In genomic region chr20:1934162-1934561, GRCh38 we compare ENCODE assay signal across 14 cellular contexts. TPM values are rescaled to one million over a fixed set of nuclear protein-coding genes. Genes with fewer than 3 reads are reported as not detected.
A peak's percentile ranks its signal among the peaks of the same experiment; 100 is the strongest.
DNase-seq lines count a peak whose midpoint lies in the region; ATAC-seq, FAIRE-seq and TF ChIP-seq lines count a peak whose summit lies in the region.
"Had no signal": no experiment of that assay in that cellular context is flagged by ENCODE, and none has a peak within 500 bp of the region (broad histone marks: within the 10 kb centered on the region; RNA-seq: fewer than 3 reads in every experiment).

No MANE protein-coding gene starts in this region.

- no peak for FAIRE-seq in K562 (lab: Jason Lieb, UNC)

- CTCF ChIA-PET in K562 (lab: Yijun Ruan, JAX; ENCODE audit: low intra/inter-chr PET ratio) = no interaction called here

- 0% methylated on average over 1 of the region's 1 CpG for WGBS in K562 (ENCODE audit: insufficient coverage, low coverage, missing lambda C conversion rate)

- H3K4me1 ChIP-seq in K562 (replicated peaks in 1 of 2; ENCODE audit: control insufficient read depth in 2 of 2, insufficient read depth in 2 of 2, low read length in 2 of 2) (no peaks in the 10 kb centered on the region), left ventricle myocardium inferior (peaks cover 48% of the 10 kb centered on the region), subcutaneous abdominal adipose tissue (ENCODE audit: control insufficient read depth in 5 of 5, insufficient read depth in 5 of 5, low read length in 5 of 5) (peaks cover 5 to 44% (median 22%) of the 10 kb centered on the region in 5 donors)

- H3K9me3 ChIP-seq in K562 (replicated peaks; ENCODE audit: control insufficient read depth, insufficient read depth, low read depth, low read length) = no peaks in the 10 kb centered on the region
- H3K9me3 ChIP-seq in left ventricle myocardium inferior (replicated peaks) = peaks cover 6% of the 10 kb centered on the region
- H3K9me3 ChIP-seq in subcutaneous abdominal adipose tissue (ENCODE audit: control insufficient read depth in 5 of 5, low read length in 5 of 5) = no peaks in the 10 kb centered on the region

- H3K27me3 Mint-ChIP-seq in HFFc6 (ENCODE audit: insufficient read depth) = no peaks in the 10 kb centered on the region

- H3K9me1 ChIP-seq in K562 (ENCODE audit: control insufficient read depth, insufficient read depth, low read length) = no peaks in the 10 kb centered on the region

- TF ChIP-seq CTCF in HFFc6 (IDR thresholded peaks at IDR 0.05) (no peak), K562 (IDR thresholded peaks at IDR 0.05 in 2 of 3, conservative IDR thresholded peaks at IDR 0.05 in 1 of 3; ENCODE audit: insufficient read depth in 2 of 3, low read depth in 1 of 3, low read length in 3 of 3) (no peak), left ventricle myocardium inferior (IDR thresholded peaks at IDR 0.05; ENCODE audit: borderline replicate concordance) (no peak)

- TF ChIP-seq POLR2A in K562 (conservative IDR thresholded peaks at IDR 0.05) = no peak

- intact Hi-C loops in K562 (cut with micrococcal nuclease) = no loop called here
- intact Hi-C loops in left ventricle myocardium inferior (cut with micrococcal nuclease) = no loop called here

- peak overlapping the region; percentile 53 for H3K27ac Mint-ChIP-seq in HFFc6
- H3K27ac Mint-ChIP-seq: activated naive CD4-positive, alpha-beta T cell treated with anti-CD3 and anti-CD28 coated beads, Interleukin-2, amount 50 U/mL, for 24 hours; naive thymus-derived CD8-positive, alpha-beta T cell had no signal

- in situ Hi-C loops in K562 (cut with MboI) = no loop called here

- H3K36me3 Mint-ChIP-seq in HFFc6 (ENCODE audit: low read depth) = peaks cover 24% of the 10 kb centered on the region
- H3K36me3 Mint-ChIP-seq: activated naive CD4-positive, alpha-beta T cell treated with anti-CD3 and anti-CD28 coated beads, Interleukin-2, amount 50 U/mL, for 24 hours had no signal

- H3K27me3 ChIP-seq in K562 (ENCODE audit: control insufficient read depth in 2 of 2, insufficient read depth in 2 of 2, low read length in 2 of 2) = peaks cover 0 to 44% of the 10 kb centered on the region in 2 experiments; a peak in 3 of 5 replicates
- no peaks in the 10 kb centered on the region for H3K27me3 ChIP-seq in left ventricle myocardium inferior (ENCODE audit: low read depth)
- H3K27me3 ChIP-seq in subcutaneous abdominal adipose tissue (ENCODE audit: control insufficient read depth in 5 of 5, insufficient read depth in 4 of 5, low read length in 5 of 5) = no peaks in the 10 kb centered on the region

- TF ChIP-seq EP300 in K562 (IDR thresholded peaks at IDR 0.05; ENCODE audit: low read length) = no peak

- H3K27ac ChIP-seq in K562 (ENCODE audit: extremely low read depth, low read depth, low read length) (no peak overlapping the region), left ventricle myocardium inferior (replicated peaks) (peak overlapping the region; percentile 78), subcutaneous abdominal adipose tissue (ENCODE audit: low read depth, low read length) (peak overlapping the region; percentile 67)

- ATAC-seq in K562 (no peak), HG02970 (IDR thresholded peaks at IDR 0.05; ENCODE audit: low FRiP score, unreplicated experiment) (no peak), HG02678 (IDR thresholded peaks at IDR 0.05; ENCODE audit: unreplicated experiment) (no peak)
- ATAC-seq: naive thymus-derived CD8-positive, alpha-beta T cell had no signal

- H3K4me3 Mint-ChIP-seq in HFFc6 = peak overlapping the region; percentile 32; the same call in 1 of the 2 replicates
- H3K4me3 Mint-ChIP-seq: activated naive CD4-positive, alpha-beta T cell treated with anti-CD3 and anti-CD28 coated beads, Interleukin-2, amount 50 U/mL, for 24 hours; naive thymus-derived CD8-positive, alpha-beta T cell had no signal

- no peaks in the 10 kb centered on the region for H3K79me2 ChIP-seq in K562 (ENCODE audit: control insufficient read depth, insufficient read depth, low read length)

- no peak overlapping the region for H3K4me2 ChIP-seq in K562 (ENCODE audit: insufficient read depth, low read length)

- H3K4me3 ChIP-seq in K562 (no peak overlapping the region), left ventricle myocardium inferior (no peak overlapping the region), subcutaneous abdominal adipose tissue (ENCODE audit: low read depth in 1 of 5, low read length in 5 of 5) (no peak overlapping the region)

- no peaks in the 10 kb centered on the region for H3K9me3 Mint-ChIP-seq in HFFc6
- H3K9me3 Mint-ChIP-seq: activated naive CD4-positive, alpha-beta T cell treated with anti-CD3 and anti-CD28 coated beads, Interleukin-2, amount 50 U/mL, for 24 hours; naive thymus-derived CD8-positive, alpha-beta T cell had no signal

- H2AFZ ChIP-seq in K562 (ENCODE audit: low read depth, low read length) = no peak overlapping the region

- H3K9ac ChIP-seq in K562 (ENCODE audit: insufficient read depth in 1 of 2, low read depth in 2 of 2, low read length in 2 of 2) (no peak overlapping the region), subcutaneous abdominal adipose tissue (ENCODE audit: low read length in 5 of 5) (peak overlapping the region in 2 of 5 donors; percentile 5 to 19)

- POLR2A ChIA-PET in K562 (lab: Yijun Ruan, JAX) = no interaction called here

- TF ChIP-seq RAD21 in K562 (CRISPR knock-in tag; conservative IDR thresholded peaks at IDR 0.05 in 1 of 2, IDR thresholded peaks at IDR 0.05 in 1 of 2) = no peak

- H3K4me1 Mint-ChIP-seq in HFFc6 (ENCODE audit: low read depth) = peaks cover 34% of the 10 kb centered on the region
- H3K4me1 Mint-ChIP-seq: activated naive CD4-positive, alpha-beta T cell treated with anti-CD3 and anti-CD28 coated beads, Interleukin-2, amount 50 U/mL, for 24 hours; naive thymus-derived CD8-positive, alpha-beta T cell had no signal

- DNase-seq in HFFc6 (peak; percentile 46), K562 (ENCODE audit: extremely low read depth in 1 of 4, low spot score in 3 of 4) (no peak), left ventricle myocardium inferior (no peak), putamen (ENCODE audit: low spot score) (no peak), NCI-H524 (lab: John Stamatoyannopoulos, UW) (no peak)
- DNase-seq: DMS153; naive thymus-derived CD8-positive, alpha-beta T cell; NCI-H187; stimulated activated CD8-positive, alpha-beta memory T cell treated with anti-CD3 and anti-CD28 coated beads, Interleukin-4, amount 100 ng/mL, for 48 hours; T-helper 2 cell had no signal

- H3K36me3 ChIP-seq in K562 (ENCODE audit: control insufficient read depth, insufficient read depth, low read length) (no peaks in the 10 kb centered on the region), left ventricle myocardium inferior (no peaks in the 10 kb centered on the region), subcutaneous abdominal adipose tissue (ENCODE audit: control insufficient read depth in 5 of 5, insufficient read depth in 5 of 5, low read length in 5 of 5) (peaks cover 0 to 73% (median 44%) of the 10 kb centered on the region in 5 donors)

- no TSS peak for BruUV-seq in K562 (replicated peaks; lab: Mats Ljungman, UMichigan)

- H4K20me1 ChIP-seq in K562 (replicated peaks; ENCODE audit: control insufficient read depth, insufficient read depth, low read length) = no peaks in the 10 kb centered on the region

TF ChIP-seq in K562, 482 proteins besides CTCF, POLR2A, EP300 and RAD21 (continues in another document):
- peak; percentile 40 for TF ChIP-seq RBM25 (IDR thresholded peaks at IDR 0.05; ENCODE audit: low read depth, low read length, severe bottlenecking)

RNA-seq across cellular contexts. Expression of gene SIRPA, which starts 39.0 kb away (rescaled TPM):
- total RNA-seq in HFFc6 (2021; fragmentation: NEBNext Ultra II Directional; extraction: Animal tissue kit (Norgen Biotek cat#: 25700)) = 10 to 100 TPM; 44.0 to 66.2 (median 47.5) TPM
- total RNA-seq in K562 (2011; cell fraction: chromatin; rRNA removed; ENCODE audit: low replicate concordance) = 0.25 TPM in 1 of 2 replicates, not detected in the other
- 0.17 TPM in 1 of 2 replicates, not detected in the other for total RNA-seq in K562 (2011; cell fraction: nucleolus; rRNA removed)
- 0.15 and 0.23 TPM in 2 replicates for total RNA-seq in K562 (2011; cell fraction: nucleoplasm; rRNA removed)
- total RNA-seq in K562 (2014; rRNA removed) (0.04 TPM in 1 of 2 replicates, not detected in the other), K562 (2014; rRNA removed; fragmentation: Illumina TruSeq; extraction: Trizol) (0.10 and 0.11 TPM in 2 replicates), K562 (2015; rRNA removed; fragmentation: Illumina TruSeq; extraction: Trizol) (0.23 and 0.25 TPM in 2 replicates), K562 (2021) (0.40 and 0.56 TPM in 2 replicates), left ventricle myocardium inferior (25.5 TPM)
- polyA plus RNA-seq in K562 (2011; rRNA removed) (0.08 and 4.4 TPM in 2 replicates), K562 (2014; fragmentation: Illumina TruSeq; extraction: Trizol) (0.25 and 0.28 TPM in 2 replicates), K562 (2014; fragmentation: Nextera tagmentation; extraction: Ambion mirVana) (under 1 TPM in 1 of 2 experiments, not detected in 1; 0.01 TPM), K562 (2014; rRNA removed) (0.08 and 0.09 TPM in 2 replicates)
- 0.18 and 3.1 TPM in 2 replicates for polyA plus RNA-seq in K562 (2011; cell fraction: cytosol; rRNA removed)
- 0.30 and 7.5 TPM in 2 replicates for polyA plus RNA-seq in K562 (2011; cell fraction: nucleus; rRNA removed)
- 0.20 and 0.35 TPM in 2 replicates for polyA plus RNA-seq in K562 (2012)
- 2.1 TPM in 1 of 2 replicates, not detected in the other for polyA minus RNA-seq in K562 (2011; rRNA and poly(A)+ RNA removed)
- polyA minus RNA-seq in K562 (2011; cell fraction: cytosol; rRNA and poly(A)+ RNA removed) = 4.7 TPM in 1 of 2 replicates, not detected in the other
- 0.13 and 3.8 TPM in 2 replicates for polyA minus RNA-seq in K562 (2011; cell fraction: nucleus; rRNA and poly(A)+ RNA removed)

RNA-seq across cellular contexts. Expression of gene PDYN, which starts 59.7 kb away (rescaled TPM):
- not detected for total RNA-seq in HFFc6 (2021; fragmentation: NEBNext Ultra II Directional; extraction: Animal tissue kit (Norgen Biotek cat#: 25700))
- total RNA-seq in K562 (2011; cell fraction: chromatin; rRNA removed; ENCODE audit: low replicate concordance) = not detected in 2 replicates
- not detected in 2 replicates for total RNA-seq in K562 (2011; cell fraction: nucleolus; rRNA removed)
- total RNA-seq in K562 (2011; cell fraction: nucleoplasm; rRNA removed) = not detected in 2 replicates
- not detected in 2 replicates for total RNA-seq in K562 (2014; rRNA removed)
- total RNA-seq in K562 (2014; rRNA removed; fragmentation: Illumina TruSeq; extraction: Trizol) = not detected in 2 replicates
- total RNA-seq in K562 (2015; rRNA removed; fragmentation: Illumina TruSeq; extraction: Trizol) = not detected in 2 replicates
- total RNA-seq in K562 (2021) = not detected in 2 replicates
- polyA plus RNA-seq in K562 (2011; rRNA removed) = not detected in 2 replicates
- polyA plus RNA-seq in K562 (2011; cell fraction: cytosol; rRNA removed) = not detected in 2 replicates
- not detected in 2 replicates for polyA plus RNA-seq in K562 (2011; cell fraction: nucleus; rRNA removed)
- not detected in 2 replicates for polyA plus RNA-seq in K562 (2012)
- polyA plus RNA-seq in K562 (2014; fragmentation: Illumina TruSeq; extraction: Trizol) = not detected in 2 replicates
- polyA plus RNA-seq in K562 (2014; fragmentation: Nextera tagmentation; extraction: Ambion mirVana) = not detected
- not detected in 2 replicates for polyA plus RNA-seq in K562 (2014; rRNA removed)
- polyA minus RNA-seq in K562 (2011; rRNA and poly(A)+ RNA removed) = not detected in 2 replicates
- not detected in 2 replicates for polyA minus RNA-seq in K562 (2011; cell fraction: cytosol; rRNA and poly(A)+ RNA removed)
- polyA minus RNA-seq in K562 (2011; cell fraction: nucleus; rRNA and poly(A)+ RNA removed) = not detected in 2 replicates
- total RNA-seq in left ventricle myocardium inferior = not detected
- total RNA-seq: naive thymus-derived CD8-positive, alpha-beta T cell had no signal
- polyA plus RNA-seq: naive thymus-derived CD8-positive, alpha-beta T cell had no signal

Comparison
In these comparisons a context has a peak if more than half of its experiments do, and no peak if none do; other contexts are left out.
1. RNA of gene SIRPA, which starts 39.0 kb away (total RNA-seq): 44.0 to 66.2 TPM in HFFc6 and 25.5 TPM in left ventricle myocardium inferior (single experiment); 0.04 to 0.56 TPM in K562; every median in the first group is over 10 times any median in the second.